In genomic region chr10:3171488-3171887, GRCh38 we compare ENCODE assay signal across 8 cellular contexts. TPM values are rescaled to one million over a fixed set of nuclear protein-coding genes. Genes with fewer than 3 reads are reported as not detected.
DNase-seq lines count a peak whose midpoint lies in the region; ATAC-seq, FAIRE-seq and TF ChIP-seq lines count a peak whose summit lies in the region.
"Not testable (repeated sequence)": the region's sequence is repeated elsewhere in the genome, so short reads cannot be mapped to it uniquely, and the experiment has no call there.

No MANE protein-coding gene starts in this region.

- CTCF ChIA-PET in CD8-positive, alpha-beta memory T cell (lab: Charles Lee); activated B cell treated with CpG ODN at 0.5 μM for 24 hours (lab: Charles Lee); HepG2 (lab: Yijun Ruan, JAX; ENCODE audit: low intra/inter-chr PET ratio, low total read pairs): not testable (repeated sequence)

- not testable (repeated sequence) for DNase-seq in CD8-positive, alpha-beta memory T cell; activated B cell treated with CpG ODN at 0.5 μM for 24 hours; astrocyte of the spinal cord (ENCODE audit: low read depth, low spot score); epithelial cell of proximal tubule (ENCODE audit: low read depth); HepG2 (ENCODE audit: low spot score); ovary

- peak overlapping the region; percentile 86 for H3K4me3 ChIP-seq in CD8-positive, alpha-beta memory T cell (ENCODE audit: low read length)
- H3K4me3 ChIP-seq in Loucy (ENCODE audit: low read length, poor library complexity, severe bottlenecking), result peak overlapping the region; percentile 81
- peak overlapping the region; percentile 69 for H3K4me3 ChIP-seq in astrocyte of the spinal cord (ENCODE audit: low read depth, low read length)
- peak overlapping the region; percentile 99 for H3K4me3 ChIP-seq in epithelial cell of proximal tubule (ENCODE audit: low read depth, low read length)
- H3K4me3 ChIP-seq in HepG2 (replicated peaks in 1 of 3; ENCODE audit: insufficient read depth in 1 of 3, low read depth in 2 of 3, low read length in 3 of 3), result peak overlapping the region; percentile 75 to 89 (median 79)
- peak overlapping the region; percentile 90 for H3K4me3 ChIP-seq in ovary
- H3K4me3 ChIP-seq in thymus (ENCODE audit: low read length), result peak overlapping the region; percentile 91

- H3F3A ChIP-seq in Loucy (ENCODE audit: low read depth), result not testable (repeated sequence)

- H3K27me3 Mint-ChIP-seq in CD8-positive, alpha-beta memory T cell; activated B cell treated with CpG ODN at 0.5 μM for 24 hours: not testable (repeated sequence)

- not testable (repeated sequence) for H3K9me3 Mint-ChIP-seq in CD8-positive, alpha-beta memory T cell; activated B cell treated with CpG ODN at 0.5 μM for 24 hours

- intact Hi-C loops in activated B cell treated with CpG ODN at 0.5 μM for 24 hours (cut with micrococcal nuclease); HepG2 (cut with micrococcal nuclease; ENCODE audit: unreplicated experiment); ovary (cut with DNase I): not testable (repeated sequence)

- ATAC-seq in activated B cell treated with CpG ODN at 0.5 μM for 24 hours (ENCODE audit: low read depth); HepG2: not testable (repeated sequence)

- 83% methylated on average over 8 of the region's 11 CpGs for WGBS in HepG2 (ENCODE audit: low lambda C conversion rate)
- 77 to 85% (median 83%) methylated on average over 11 of the region's 11 CpGs for WGBS in ovary, 3 donors
- WGBS in thymus, result 96% methylated on average over 11 of the region's 11 CpGs

- H2AFZ ChIP-seq in Loucy (ENCODE audit: low read length); HepG2 (ENCODE audit: low read length): not testable (repeated sequence)

- POLR2A ChIA-PET in CD8-positive, alpha-beta memory T cell (lab: Charles Lee); activated B cell treated with CpG ODN at 0.5 μM for 24 hours (lab: Charles Lee); HepG2 (lab: Yijun Ruan, JAX): not testable (repeated sequence)

- not testable (repeated sequence) for H3K27ac ChIP-seq in CD8-positive, alpha-beta memory T cell (ENCODE audit: low read depth, low read length); HepG2 (ENCODE audit: extremely low read length, insufficient read depth, low read length); ovary; thymus (ENCODE audit: low read depth)

- H3K27me3 ChIP-seq in CD8-positive, alpha-beta memory T cell (ENCODE audit: insufficient read depth, low read length, poor library complexity, severe bottlenecking); Loucy (ENCODE audit: insufficient read depth, low read length, poor library complexity, severe bottlenecking); HepG2 (ENCODE audit: control insufficient read depth in 1 of 2, insufficient read depth in 2 of 2, low read length in 2 of 2); ovary; thymus (ENCODE audit: control insufficient read depth, insufficient read depth): not testable (repeated sequence)

- FAIRE-seq in HepG2 (lab: Jason Lieb, UNC), result not testable (repeated sequence)

- H3K9ac ChIP-seq in Loucy (ENCODE audit: low read depth, low read length, poor library complexity, severe bottlenecking), result peak overlapping the region; percentile 73
- H3K9ac ChIP-seq in HepG2 (ENCODE audit: insufficient read depth, low read depth, low read length), result peak overlapping the region; percentile 82

- peaks cover 10 to 37% (median 26%) of the 10 kb centered on the region in 3 donors for H3K4me1 Mint-ChIP-seq in CD8-positive, alpha-beta memory T cell
- peaks cover 23% of the 10 kb centered on the region for H3K4me1 Mint-ChIP-seq in activated B cell treated with CpG ODN at 0.5 μM for 24 hours

- peaks cover 24% of the 10 kb centered on the region for H3K79me2 ChIP-seq in Loucy (ENCODE audit: insufficient read depth, low read length)
- H3K79me2 ChIP-seq in HepG2 (ENCODE audit: insufficient read depth, low read length), result not testable (repeated sequence)

- not testable (repeated sequence) for TF ChIP-seq POLR2A in HepG2 (IDR thresholded peaks at IDR 0.05; ENCODE audit: insufficient read depth in 1 of 2, low read depth in 2 of 2, low read length in 2 of 2); ovary (IDR thresholded peaks at IDR 0.05)

- peak overlapping the region; percentile 85 for H3K4me2 ChIP-seq in Loucy (ENCODE audit: low read depth, low read length, poor library complexity, severe bottlenecking)
- peak overlapping the region; percentile 78 for H3K4me2 ChIP-seq in HepG2 (ENCODE audit: low read depth, low read length)

- H3K36me3 Mint-ChIP-seq in CD8-positive, alpha-beta memory T cell, result peaks cover 0 to 44% (median 10%) of the 10 kb centered on the region in 3 donors
- peaks cover 38% of the 10 kb centered on the region for H3K36me3 Mint-ChIP-seq in activated B cell treated with CpG ODN at 0.5 μM for 24 hours (ENCODE audit: low read depth)

- not testable (repeated sequence) for H3K9me3 ChIP-seq in CD8-positive, alpha-beta memory T cell (ENCODE audit: low read length); Loucy (ENCODE audit: insufficient read depth, low read depth, low read length); HepG2 (ENCODE audit: low read length); ovary; thymus (ENCODE audit: control insufficient read depth)

- not testable (repeated sequence) for TF ChIP-seq EP300 in HepG2 (IDR thresholded peaks at IDR 0.05; ENCODE audit: low read depth in 2 of 2, low read length in 2 of 2); HepG2 (CRISPR knock-in tag; IDR thresholded peaks at IDR 0.05; ENCODE audit: borderline replicate concordance); ovary (IDR thresholded peaks at IDR 0.05)

- peaks cover 11% of the 10 kb centered on the region for H3K4me1 ChIP-seq in CD8-positive, alpha-beta memory T cell (ENCODE audit: insufficient read depth, low read length)
- peaks cover 11% of the 10 kb centered on the region for H3K4me1 ChIP-seq in Loucy (ENCODE audit: insufficient read depth, low read length, poor library complexity, severe bottlenecking)
- H3K4me1 ChIP-seq in HepG2 (ENCODE audit: insufficient read depth, low read length), result peaks cover 17% of the 10 kb centered on the region
- not testable (repeated sequence) for H3K4me1 ChIP-seq in ovary (ENCODE audit: insufficient read depth); thymus (ENCODE audit: control insufficient read depth, insufficient read depth, low read length)

- H3K27ac Mint-ChIP-seq in CD8-positive, alpha-beta memory T cell, result peak overlapping the region in 6 of 8 donors; percentile 17 to 96 (median 86)
- H3K27ac Mint-ChIP-seq in activated B cell treated with CpG ODN at 0.5 μM for 24 hours, result peak overlapping the region; percentile 80

- in situ Hi-C loops in astrocyte of the spinal cord (cut with HindIII; ENCODE audit: low sequenced_read_pairs); HepG2 (cut with HindIII; ENCODE audit: extremely low pct_ligation_motif_present, low pct_unique_long_range_greater_than_20kb): not testable (repeated sequence)

- BruUV-seq in HepG2 (replicated peaks; lab: Mats Ljungman, UMichigan), result not testable (repeated sequence)

- H4K20me1 ChIP-seq in Loucy (ENCODE audit: insufficient read depth, low read length, poor library complexity, severe bottlenecking); HepG2 (ENCODE audit: insufficient read depth, low read length): not testable (repeated sequence)

- H3K4me3 Mint-ChIP-seq in CD8-positive, alpha-beta memory T cell, result peak overlapping the region; percentile 76 to 91 (median 87)
- peak overlapping the region; percentile 85 for H3K4me3 Mint-ChIP-seq in activated B cell treated with CpG ODN at 0.5 μM for 24 hours

- TF ChIP-seq RAD21 in HepG2 (CRISPR knock-in tag; IDR thresholded peaks at IDR 0.05), result not testable (repeated sequence)

- not testable (repeated sequence) for H3K9me2 ChIP-seq in Loucy (replicated peaks; ENCODE audit: low read depth, low read length)

- H3K36me3 ChIP-seq in CD8-positive, alpha-beta memory T cell (ENCODE audit: insufficient read depth, low read length), result peaks cover 33% of the 10 kb centered on the region
- H3K36me3 ChIP-seq in Loucy (ENCODE audit: insufficient read depth, low read length) (peaks cover 11% of the 10 kb centered on the region; the same call in 1 of the 2 replicates), HepG2 (replicated peaks in 1 of 2; ENCODE audit: control insufficient read depth in 1 of 2, insufficient read depth in 2 of 2, low read length in 2 of 2) (peaks cover 8 to 19% of the 10 kb centered on the region in 2 experiments; a peak in 4 of 5 replicates), thymus (ENCODE audit: control insufficient read depth, insufficient read depth) (peaks cover 29% of the 10 kb centered on the region)
- H3K36me3 ChIP-seq in ovary, result not testable (repeated sequence)

- not testable (repeated sequence) for TF ChIP-seq CTCF in Loucy (conservative IDR thresholded peaks at IDR 0.05; ENCODE audit: low read length); activated B cell treated with CpG ODN at 0.5 μM for 24 hours (IDR thresholded peaks at IDR 0.05); astrocyte of the spinal cord (IDR thresholded peaks at IDR 0.05; ENCODE audit: low read depth, low read length); epithelial cell of proximal tubule (conservative IDR thresholded peaks at IDR 0.05; ENCODE audit: low read depth, low read length); HepG2 (CRISPR knock-in tag; IDR thresholded peaks at IDR 0.05); ovary (IDR thresholded peaks at IDR 0.05)

RNA-seq across cellular contexts. Expression of gene PITRM1, which starts 1.1 kb away (rescaled TPM):
- 100 to 1,000 TPM; 132 TPM for total RNA-seq in CD8-positive, alpha-beta memory T cell
- polyA plus RNA-seq in CD8-positive, alpha-beta memory T cell, result 49.1 TPM
- total RNA-seq in activated B cell treated with CpG ODN at 0.5 μM for 24 hours (59.6 and 60.7 TPM in 2 replicates), epithelial cell of proximal tubule (69.9 and 172 TPM in 2 replicates), HepG2 (2016; rRNA removed; fragmentation: Illumina TruSeq; extraction: Trizol) (29.0 and 32.7 TPM in 2 replicates), ovary (10 to 100 TPM; 46.6 to 95.8 (median 73.7) TPM)
- 8.3 and 8.8 TPM in 2 replicates for total RNA-seq in HepG2 (2016; cell fraction: cytosol; rRNA removed; fragmentation: Illumina TruSeq; extraction: Trizol; ENCODE audit: low read depth)
- total RNA-seq in HepG2 (2016; cell fraction: insoluble cytoplasmic fraction; rRNA removed; fragmentation: Illumina TruSeq; extraction: Trizol), result 29.0 and 33.1 TPM in 2 replicates
- total RNA-seq in HepG2 (2016; cell fraction: membrane; rRNA removed; fragmentation: Illumina TruSeq; extraction: Trizol), result 11.5 and 11.9 TPM in 2 replicates
- total RNA-seq in HepG2 (2016; cell fraction: nucleus; rRNA removed; fragmentation: Illumina TruSeq; extraction: Trizol), result 28.7 and 29.3 TPM in 2 replicates
- polyA plus RNA-seq in HepG2 (2011; rRNA removed) (16.4 and 19.1 TPM in 2 replicates), ovary (100 to 1,000 TPM in 1 of 2 donors, 10 to 100 TPM in 1; 50.1 to 107 TPM), thymus (159 TPM)
- 12.9 and 13.0 TPM in 2 replicates for polyA plus RNA-seq in HepG2 (2011; cell fraction: cytosol; rRNA removed)
- polyA plus RNA-seq in HepG2 (2011; cell fraction: nucleus; rRNA removed), result 84.4 and 95.5 TPM in 2 replicates
- 19.8 and 21.0 TPM in 2 replicates for polyA plus RNA-seq in HepG2 (2012)
- 2.3 and 3.0 TPM in 2 replicates for polyA plus RNA-seq in HepG2 (2016; cell fraction: cytosol; fragmentation: Illumina TruSeq; extraction: Trizol; ENCODE audit: low read depth)
- polyA plus RNA-seq in HepG2 (2016; cell fraction: insoluble cytoplasmic fraction; fragmentation: Illumina TruSeq; extraction: Trizol; ENCODE audit: low read depth), result 31.6 and 32.4 TPM in 2 replicates
- 8.1 and 8.6 TPM in 2 replicates for polyA plus RNA-seq in HepG2 (2016; cell fraction: membrane; fragmentation: Illumina TruSeq; extraction: Trizol; ENCODE audit: low read depth)
- 39.5 and 48.0 TPM in 2 replicates for polyA plus RNA-seq in HepG2 (2016; cell fraction: nucleus; fragmentation: Illumina TruSeq; extraction: Trizol; ENCODE audit: insufficient read depth, low read depth)
- 24.6 and 24.7 TPM in 2 replicates for polyA minus RNA-seq in HepG2 (2011; rRNA and poly(A)+ RNA removed; ENCODE audit: low replicate concordance)
- polyA minus RNA-seq in HepG2 (2011; cell fraction: cytosol; rRNA and poly(A)+ RNA removed), result 12.9 and 13.6 TPM in 2 replicates
- polyA minus RNA-seq in HepG2 (2011; cell fraction: nucleus; rRNA and poly(A)+ RNA removed), result 40.6 and 44.6 TPM in 2 replicates
